ENCODE assay signal across 27 cellular contexts in genomic region chr17:82007228-82007494, GRCh38.
"Had no signal": no experiment of that assay in that cellular context is flagged by ENCODE, and none has a peak within 500 bp of the region (broad histone marks: within the 10 kb centered on the region; RNA-seq: fewer than 3 reads in every experiment).

No MANE protein-coding gene starts in this region.

- H3K9me3 ChIP-seq: MG63 had no signal

- H3K4me2 ChIP-seq: PC-9 had no signal

- DNase-seq: activated CD4-positive, alpha-beta T cell treated with anti-CD3 and anti-CD28 coated beads for 36 hours; activated CD4-positive, alpha-beta T cell treated with anti-CD3 and anti-CD28 coated beads, Interleukin-2, amount 10 ng/mL, durations not matched to agents 7 days and 5 days; activated CD4-positive, alpha-beta T cell treated with anti-CD3 and anti-CD28 coated beads, Interleukin-2, amount 50 U/mL, for 48 hours; activated CD8-positive, alpha-beta T cell treated with anti-CD3 and anti-CD28 coated beads, Interleukin-2, amount 10 ng/mL, durations not matched to agents 7 days and 5 days; activated gamma-delta T cell treated with Interleukin-2 at 50 U/mL for 16 hours; activated naive CD4-positive, alpha-beta T cell treated with anti-CD3 and anti-CD28 coated beads for 36 hours; activated T-cell treated with anti-CD3 and anti-CD28 coated beads, Interleukin-2, amount 50 U/mL, for 24 hours; amniotic stem cell; Karpas-422; KBM-7; MG63; NCI-H1048; NCI-H1105 treated with DMSO at 0.1 percent for 48 hours; NCI-H1436; NCI-H1694 treated with DMSO at 0.1 percent for 48 hours; NCI-H2029; NCI-H2107; NCI-H2171; NCI-H510A; NCI-H526; NCI-H748 treated with DMSO at 0.1 percent for 48 hours; NK-92 treated with Interleukin-12 subunit alpha and Interleukin-12 subunit beta, amount 100 ng/mL, for 24 hours; PC-9; Right ventricle myocardium superior had no signal

- H3K27ac ChIP-seq: cardiac muscle cell, PC-9 had no signal

- H3K36me3 ChIP-seq: cardiac muscle cell had no signal

- H3K4me3 ChIP-seq: cardiac muscle cell, MG63, PC-9 had no signal

- H3K27me3 ChIP-seq: cardiac muscle cell, MG63 had no signal

- H2AFZ ChIP-seq: PC-9 had no signal

- ATAC-seq: activated CD4-positive, alpha-beta T cell treated with anti-CD3 and anti-CD28 coated beads for 36 hours; activated CD4-positive, CD25-positive, alpha-beta regulatory T cell treated with anti-CD3 and anti-CD28 coated beads, Interleukin-2, amount 50 U/mL, for 24 hours; activated CD8-positive, alpha-beta T cell treated with anti-CD3 and anti-CD28 coated beads, Interleukin-2, amount 10 ng/mL, durations not matched to agents 7 days and 5 days; WTC11 had no signal
